24 cellular contexts compared by ENCODE assay signal in genomic region chr6:107192739-107193296, GRCh38.
DNase-seq lines count a peak whose midpoint lies in the region; ATAC-seq and TF ChIP-seq lines count a peak whose summit lies in the region.
"Had no signal": no experiment of that assay in that cellular context is flagged by ENCODE, and none has a peak within 500 bp of the region (broad histone marks: within the 10 kb centered on the region; RNA-seq: fewer than 3 reads in every experiment).

No MANE protein-coding gene starts in this region.

- no peak overlapping the region for H3K4me3 ChIP-seq in lower lobe of right lung
- H3K4me3 ChIP-seq in HAP-1: no peak overlapping the region
- H3K4me3 ChIP-seq: lung, skin epidermis, suprapubic skin, vagina had no signal

- ATAC-seq in lower lobe of right lung (peak; percentile 35 to 72), HG02571 (IDR thresholded peaks at IDR 0.05; ENCODE audit: unreplicated experiment) (no peak), GM21737 (IDR thresholded peaks at IDR 0.05; ENCODE audit: unreplicated experiment) (no peak)
- ATAC-seq: activated CD4-positive, alpha-beta T cell treated with anti-CD3 and anti-CD28 coated beads for 36 hours; activated T-cell treated with anti-CD3 and anti-CD28 coated beads, Interleukin-2, amount 50 U/mL, for 4 hours; HCT116; PC-3; stimulated activated memory B cell treated with anti-CD40 and anti-IgM and Interleukin-4, amounts not matched to agents 10 μg/mL and 1 μg/mL and 100 μg/mL, for 72 hours had no signal

- H3K36me3 ChIP-seq in lower lobe of right lung (peaks cover 6% of the 10 kb centered on the region), HAP-1 (replicated peaks) (no peaks in the 10 kb centered on the region)
- H3K36me3 ChIP-seq: vagina had no signal

- H3K27me3 ChIP-seq in lower lobe of right lung (ENCODE audit: low read depth) (no peaks in the 10 kb centered on the region), HAP-1 (ENCODE audit: low read depth) (no peaks in the 10 kb centered on the region)
- H3K27me3 ChIP-seq: suprapubic skin, vagina had no signal

- H3K4me1 ChIP-seq in lower lobe of right lung: no peaks in the 10 kb centered on the region
- H3K4me1 ChIP-seq in HAP-1: no peaks in the 10 kb centered on the region
- H3K4me1 ChIP-seq: suprapubic skin, vagina had no signal

- H3K27ac ChIP-seq in lower lobe of right lung: no peak overlapping the region
- H3K27ac ChIP-seq: C4-2B, KMS-11, skin epidermis, suprapubic skin, vagina had no signal

- H3K9me3 ChIP-seq in lower lobe of right lung: no peaks in the 10 kb centered on the region
- H3K9me3 ChIP-seq in HAP-1: no peaks in the 10 kb centered on the region
- H3K9me3 ChIP-seq: suprapubic skin, vagina had no signal

- no peak for TF ChIP-seq CTCF in lower lobe of right lung (IDR thresholded peaks at IDR 0.05)

- intact Hi-C loops in lower lobe of right lung (cut with DNase I): no loop called here

- in situ Hi-C loops in HAP-1 (cut with MboI; ENCODE audit: low sequenced_read_pairs): no loop called here

- DNase-seq in DMS79 treated with DMSO at 0.1 percent for 48 hours (lab: John Stamatoyannopoulos, UW): peak; percentile 77
- DNase-seq in NCI-H2029 (lab: John Stamatoyannopoulos, UW): peak; percentile 89
- DNase-seq in NCI-H510A treated with DMSO at 0.1 percent for 48 hours (lab: John Stamatoyannopoulos, UW): peak; percentile 23
- no peak for DNase-seq in lower lobe of right lung
- no peak for DNase-seq in HAP-1 (ENCODE audit: low spot score in 2 of 2)
- no peak for DNase-seq in activated CD4-positive, alpha-beta T cell treated with anti-CD3 and anti-CD28 coated beads for 4 hours
- DNase-seq: activated CD4-positive, alpha-beta T cell treated with anti-CD3 and anti-CD28 coated beads for 36 hours; activated naive CD4-positive, alpha-beta T cell treated with anti-CD3 and anti-CD28 coated beads for 36 hours; activated T-cell treated with anti-CD3 and anti-CD28 coated beads, Interleukin-2, amount 50 U/mL, for 4 hours; GF-D8; MV-4-11; NCI-H524; PC-3; T-helper 1 cell had no signal

Comparison
In these comparisons a context has a peak if more than half of its experiments do, and no peak if none do; other contexts are left out.
1. DNase-seq: peak in DMS79 treated with DMSO at 0.1 percent for 48 hours (single experiment), NCI-H2029 (single experiment) and NCI-H510A treated with DMSO at 0.1 percent for 48 hours (single experiment); none in lower lobe of right lung (single experiment), HAP-1 (0 of 2) and activated CD4-positive, alpha-beta T cell treated with anti-CD3 and anti-CD28 coated beads for 4 hours (0 of 2).
2. ATAC-seq: peak in lower lobe of right lung (2 of 2); none in HG02571 (single experiment) and GM21737 (single experiment).